Comparison of ENCODE assay signal across 8 cellular contexts in genomic region chr5:129094087-129094923, GRCh38.
A peak's percentile ranks its signal among the peaks of the same experiment; 100 is the strongest.
DNase-seq lines count a peak whose midpoint lies in the region; ATAC-seq lines count a peak whose summit lies in the region.

ISOC1 (plus strand) TSS chr5:129094749; CDS start chr5:129094767, 18 bp downstream.

- DNase-seq in AG20443 (ENCODE audit: low spot score) (peak; percentile 97), NCI-H345 (lab: John Stamatoyannopoulos, UW) (peak; percentile 91), caudate nucleus (lab: John Stamatoyannopoulos, UW) (peak in 60 of 61 donors; percentile 29 to 94 (median 86)), islet precursor cell (peak; percentile 96)
- peak; percentile 80 to 89 (median 86) for DNase-seq in activated CD4-positive, CD25-positive, alpha-beta regulatory T cell (lab: John Stamatoyannopoulos, UW)
- peak; percentile 90 for DNase-seq in stimulated activated CD4-positive, alpha-beta T cell treated with anti-CD3 and anti-CD28 coated beads, Interleukin-12 subunit alpha, Interleukin-12 subunit beta, amount 100 ng/mL, for 4 hours

- peak within 1 kb of the TSS; percentile 68 for H3K27ac ChIP-seq in caudate nucleus (ENCODE audit: low read depth, low read length)

- peak; percentile 92 for ATAC-seq in GM19035 (IDR thresholded peaks at IDR 0.05; ENCODE audit: unreplicated experiment)
- peak; percentile 89 for ATAC-seq in HG03342 (IDR thresholded peaks at IDR 0.05; ENCODE audit: unreplicated experiment)

Comparison
In these comparisons a context has a peak if more than half of its experiments do, and no peak if none do; other contexts are left out.
1. Peak in every context shown above with its lines: DNase-seq, ATAC-seq and H3K27ac ChIP-seq.